In genomic region chr11:28627690-28628255, GRCh38 we compare ENCODE assay signal across 13 cellular contexts.
A peak's percentile ranks its signal among the peaks of the same experiment; 100 is the strongest.
DNase-seq lines count a peak whose midpoint lies in the region; TF ChIP-seq lines count a peak whose summit lies in the region.
"Had no signal": no experiment of that assay in that cellular context is flagged by ENCODE, and none has a peak within 500 bp of the region (broad histone marks: within the 10 kb centered on the region; RNA-seq: fewer than 3 reads in every experiment).

No MANE protein-coding gene starts in this region.

- intact Hi-C loops in vagina (cut with DNase I): no loop called here

- TF ChIP-seq POLR2A in vagina (IDR thresholded peaks at IDR 0.05): no peak

- H3K27ac ChIP-seq in HUES48 (ENCODE audit: low read depth, low read length): peak overlapping the region; percentile 64
- no peak overlapping the region for H3K27ac ChIP-seq in vagina

- no peak for TF ChIP-seq CTCF in vagina (IDR thresholded peaks at IDR 0.05)

- H3K27me3 ChIP-seq in HUES48 (ENCODE audit: control insufficient read depth, insufficient read depth, low read length): no peaks in the 10 kb centered on the region
- no peaks in the 10 kb centered on the region for H3K27me3 ChIP-seq in vagina

- H3K9ac ChIP-seq in HUES48 (ENCODE audit: low read depth, low read length): no peak overlapping the region

- DNase-seq in NCI-H1930 (lab: John Stamatoyannopoulos, UW): peak; percentile 72 to 90
- peak; percentile 11 for DNase-seq in NCI-H774 (lab: John Stamatoyannopoulos, UW)
- DNase-seq in retina: peak; percentile 28
- no peak for DNase-seq in hepatic stellate cell (ENCODE audit: low spot score)
- DNase-seq in vagina (ENCODE audit: extremely low spot score in 2 of 2): no peak
- DNase-seq in 8988T: no peak
- DNase-seq: COR-L47, DMS153, EL, Kasumi-1, NCI-H2081, NCI-H345 had no signal

- H3K9me3 ChIP-seq in HUES48 (ENCODE audit: control insufficient read depth, insufficient read depth, low read length) (no peaks in the 10 kb centered on the region), vagina (no peaks in the 10 kb centered on the region)

- no peaks in the 10 kb centered on the region for H3K36me3 ChIP-seq in HUES48 (ENCODE audit: control insufficient read depth, insufficient read depth, low read length)
- H3K36me3 ChIP-seq in vagina: no peaks in the 10 kb centered on the region

- H3K4me1 ChIP-seq in HUES48 (ENCODE audit: control insufficient read depth, insufficient read depth, low read length) (peaks cover 20% of the 10 kb centered on the region), vagina (no peaks in the 10 kb centered on the region)

- H3K4me3 ChIP-seq in HUES48 (ENCODE audit: low read depth, low read length) (no peak overlapping the region), vagina (no peak overlapping the region)

Comparison
In these comparisons a context has a peak if more than half of its experiments do, and no peak if none do; other contexts are left out.
1. DNase-seq: peak in NCI-H1930 (2 of 2), NCI-H774 (single experiment) and retina (single experiment); none in hepatic stellate cell (single experiment), vagina (0 of 2) and 8988T (single experiment).